8 cellular contexts compared by ENCODE assay signal in genomic region chrX:119574394-119575266, GRCh38.
A peak's percentile ranks its signal among the peaks of the same experiment; 100 is the strongest.
DNase-seq lines count a peak whose midpoint lies in the region; ATAC-seq lines count a peak whose summit lies in the region.

Gene UBE2A (plus strand): TSS chrX:119574563. CDS start chrX:119574712, 149 bp downstream.

- ATAC-seq in GM19035 (IDR thresholded peaks at IDR 0.05; ENCODE audit: unreplicated experiment), result peak; percentile 89
- peak; percentile 73 for ATAC-seq in HG03342 (IDR thresholded peaks at IDR 0.05; ENCODE audit: unreplicated experiment)

- DNase-seq in AG20443 (ENCODE audit: low spot score), result peak; percentile 93
- DNase-seq in NCI-H345 treated with DMSO at 0.1 percent for 48 hours (lab: John Stamatoyannopoulos, UW; ENCODE audit: unreplicated experiment), result peak; percentile 75
- peak; percentile 73 to 76 (median 74) for DNase-seq in activated CD4-positive, CD25-positive, alpha-beta regulatory T cell (lab: John Stamatoyannopoulos, UW)
- DNase-seq in caudate nucleus (lab: John Stamatoyannopoulos, UW), result peak; percentile 3 to 84 (median 64)
- peak; percentile 46 for DNase-seq in inferior parietal cortex (ENCODE audit: extremely low spot score)
- DNase-seq in stimulated activated CD4-positive, alpha-beta T cell treated with anti-CD3 and anti-CD28 coated beads, Interleukin-12 subunit alpha, Interleukin-12 subunit beta, amount 100 ng/mL, for 24 hours (ENCODE audit: low read depth in 2 of 2), result peak; percentile 72 to 80

- H3K27ac ChIP-seq in caudate nucleus (ENCODE audit: low read depth, low read length), result peak within 1 kb of the TSS; percentile 83

Comparison
In these comparisons a context has a peak if more than half of its experiments do, and no peak if none do; other contexts are left out.
1. Peak in every context shown above with its lines: DNase-seq, ATAC-seq and H3K27ac ChIP-seq.